Comparison of ENCODE assay signal across 23 cellular contexts in genomic region chr2:165950438-165950837, GRCh38.
"Had no signal": no experiment of that assay in that cellular context is flagged by ENCODE, and none has a peak within 500 bp of the region (broad histone marks: within the 10 kb centered on the region; RNA-seq: fewer than 3 reads in every experiment).

No MANE protein-coding gene starts in this region.

- DNase-seq: activated CD4-positive, alpha-beta memory T cell treated with anti-CD3 and anti-CD28 coated beads, Interleukin-2, amount 10 ng/mL, durations not matched to agents 7 days and 5 days; activated CD4-positive, alpha-beta T cell treated with anti-CD3 and anti-CD28 coated beads for 36 hours; activated CD4-positive, alpha-beta T cell treated with anti-CD3 and anti-CD28 coated beads, Interleukin-2, amount 50 U/mL, for 1 hour; activated CD8-positive, alpha-beta memory T cell treated with anti-CD3 and anti-CD28 coated beads, Interleukin-2, amount 50 U/mL, for 4 hours; activated T-cell treated with anti-CD3 and anti-CD28 coated beads, Interleukin-2, amount 50 U/mL, for 72 hours; aorta; caudate nucleus; MM.1S; NCI-H1048; NCI-H146; NCI-H1930; NCI-H2107; NCI-H2171 treated with DMSO at 0.1 percent for 48 hours; NCI-H226; NCI-H526; NCI-H774; SIG-M5; T-helper 1 cell; WERI-Rb-1 had no signal

- H3K27me3 ChIP-seq: breast epithelium had no signal

- H3K36me3 ChIP-seq: breast epithelium had no signal

- H3K9ac ChIP-seq: KMS-11 had no signal

- H3K27ac ChIP-seq: breast epithelium, KMS-11, SK-N-MC, WERI-Rb-1 had no signal

- H3K27me3 Mint-ChIP-seq: activated CD4-positive, alpha-beta memory T cell treated with anti-CD3 and anti-CD28 coated beads, Interleukin-2, amount 10 ng/mL, durations not matched to agents 7 days and 5 days; activated CD4-positive, alpha-beta T cell treated with anti-CD3 and anti-CD28 coated beads for 36 hours; activated naive CD4-positive, alpha-beta T cell treated with anti-CD3 and anti-CD28 coated beads, Interleukin-2, amount 50 U/mL, for 24 hours had no signal

- ATAC-seq: activated CD4-positive, alpha-beta T cell treated with anti-CD3 and anti-CD28 coated beads for 36 hours; activated T-cell treated with anti-CD3 and anti-CD28 coated beads, Interleukin-2, amount 50 U/mL, for 72 hours had no signal

- H3K4me3 ChIP-seq: breast epithelium, SK-N-MC had no signal

- H3K27ac Mint-ChIP-seq: activated CD4-positive, alpha-beta memory T cell treated with anti-CD3 and anti-CD28 coated beads, Interleukin-2, amount 10 ng/mL, durations not matched to agents 7 days and 5 days; activated CD4-positive, alpha-beta T cell treated with anti-CD3 and anti-CD28 coated beads for 36 hours; activated naive CD4-positive, alpha-beta T cell treated with anti-CD3 and anti-CD28 coated beads, Interleukin-2, amount 50 U/mL, for 24 hours; activated T-cell treated with anti-CD3 and anti-CD28 coated beads, Interleukin-2, amount 50 U/mL, for 72 hours had no signal

- H3K9me3 Mint-ChIP-seq: activated CD4-positive, alpha-beta memory T cell treated with anti-CD3 and anti-CD28 coated beads, Interleukin-2, amount 10 ng/mL, durations not matched to agents 7 days and 5 days; activated naive CD4-positive, alpha-beta T cell treated with anti-CD3 and anti-CD28 coated beads, Interleukin-2, amount 50 U/mL, for 24 hours; activated T-cell treated with anti-CD3 and anti-CD28 coated beads, Interleukin-2, amount 50 U/mL, for 72 hours had no signal

- H3K4me2 ChIP-seq: KMS-11 had no signal

- H3K9me3 ChIP-seq: breast epithelium had no signal

- H3K4me3 Mint-ChIP-seq: activated CD4-positive, alpha-beta memory T cell treated with anti-CD3 and anti-CD28 coated beads, Interleukin-2, amount 10 ng/mL, durations not matched to agents 7 days and 5 days; activated CD4-positive, alpha-beta T cell treated with anti-CD3 and anti-CD28 coated beads for 36 hours; activated naive CD4-positive, alpha-beta T cell treated with anti-CD3 and anti-CD28 coated beads, Interleukin-2, amount 50 U/mL, for 24 hours; activated T-cell treated with anti-CD3 and anti-CD28 coated beads, Interleukin-2, amount 50 U/mL, for 72 hours had no signal
